8 cellular contexts compared by ENCODE assay signal in genomic region chr5:37379100-37379628, GRCh38. TPM values are rescaled to one million over a fixed set of nuclear protein-coding genes. Genes with fewer than 3 reads are reported as not detected.
DNase-seq lines count a peak whose midpoint lies in the region; ATAC-seq and TF ChIP-seq lines count a peak whose summit lies in the region.
"Not testable (repeated sequence)": the region's sequence is repeated elsewhere in the genome, so short reads cannot be mapped to it uniquely, and the experiment has no call there.

TSS of gene WDR70 (plus strand) at chr5:37379318. CDS start at chr5:37379368, 50 bp downstream.

- not testable (repeated sequence) for H4K20me1 ChIP-seq in Karpas-422 (ENCODE audit: insufficient read depth, low read depth, low read length); fibroblast of lung (ENCODE audit: control insufficient read depth, extremely low read depth, insufficient read depth, low read length)

- not testable (repeated sequence) for H3K4me1 ChIP-seq in Karpas-422 (ENCODE audit: low read length); fibroblast of lung (ENCODE audit: control insufficient read depth, extremely low read depth, insufficient read depth, low read length)

- peaks cover 13% of the 10 kb centered on the region for H3K36me3 Mint-ChIP-seq in activated T-helper 1 cell treated with anti-CD3 and anti-CD28 coated beads, Interleukin-12 subunit alpha, Interleukin-12 subunit beta, Interleukin-2, Interleukin-4 antibody, amounts not matched to agents 30 ng/mL and 10 ng/mL and 1 ng/mL, durations not matched to agents 14 hours and 24 hours and 36 hours (ENCODE audit: low read depth)
- H3K36me3 Mint-ChIP-seq in natural killer cell: not testable (repeated sequence)

- H3K4me3 ChIP-seq in Karpas-422 (ENCODE audit: low read length) (peak within 1 kb of the TSS; percentile 93), fibroblast of lung (replicated peaks in 1 of 4; ENCODE audit: control extremely low read depth in 1 of 4, insufficient read depth in 1 of 4, low read depth in 3 of 4, low read length in 4 of 4) (peak within 1 kb of the TSS; percentile 72 to 84 (median 80))

- intact Hi-C loops in activated T-helper 1 cell treated with anti-CD3 and anti-CD28 coated beads, Interleukin-12 subunit alpha, Interleukin-12 subunit beta, Interleukin-2, Interleukin-4 antibody, amounts not matched to agents 30 ng/mL and 10 ng/mL and 1 ng/mL, durations not matched to agents 14 hours and 24 hours and 36 hours (cut with micrococcal nuclease): loop anchor here (1.0 to 2.0 kb wide), 2 partner anchors 8 to 344 kb away; partner anchors contain the start of gene NUP155
- intact Hi-C loops in natural killer cell (cut with micrococcal nuclease): loop anchor here (10.0 kb wide), 1 partner anchor 1134 kb away; the partner anchor contains the start of gene NADK2

- H3K79me2 ChIP-seq in Karpas-422 (ENCODE audit: low read length): peaks cover 14% of the 10 kb centered on the region
- not testable (repeated sequence) for H3K79me2 ChIP-seq in fibroblast of lung (ENCODE audit: control insufficient read depth, insufficient read depth, low read length)

- TF ChIP-seq CTCF in fibroblast of lung (conservative IDR thresholded peaks at IDR 0.05 in 1 of 2, IDR thresholded peaks at IDR 0.05 in 1 of 2; ENCODE audit: low read depth in 1 of 2, low read length in 2 of 2): peak; percentile 44 to 60
- peak; percentile 36 for TF ChIP-seq CTCF in natural killer cell (IDR thresholded peaks at IDR 0.05)

- not testable (repeated sequence) for H3K9me3 Mint-ChIP-seq in activated T-helper 1 cell treated with anti-CD3 and anti-CD28 coated beads, Interleukin-12 subunit alpha, Interleukin-12 subunit beta, Interleukin-2, Interleukin-4 antibody, amounts not matched to agents 30 ng/mL and 10 ng/mL and 1 ng/mL, durations not matched to agents 14 hours and 24 hours and 36 hours; natural killer cell

- ATAC-seq in GM21825 (IDR thresholded peaks at IDR 0.05; ENCODE audit: unreplicated experiment) (peak; percentile 99), natural killer cell (peak; percentile 97 to 99 (median 98))

- not testable (repeated sequence) for H3K9me2 ChIP-seq in Karpas-422 (replicated peaks; ENCODE audit: insufficient read depth, low read length)

- not testable (repeated sequence) for H3K36me3 ChIP-seq in Karpas-422 (ENCODE audit: insufficient read depth, low read length); fibroblast of lung (ENCODE audit: control insufficient read depth, insufficient read depth, low read length)

- H3K9me3 ChIP-seq in Karpas-422 (ENCODE audit: low read length); fibroblast of lung (ENCODE audit: control insufficient read depth, insufficient read depth, low read depth, low read length): not testable (repeated sequence)

- H3K27ac ChIP-seq in Karpas-422 (ENCODE audit: low read length): not testable (repeated sequence)
- H3K27ac ChIP-seq in fibroblast of lung (ENCODE audit: insufficient read depth, low read length): peak within 1 kb of the TSS; percentile 57

- peak within 1 kb of the TSS; percentile 95 for H3K4me3 Mint-ChIP-seq in activated T-helper 1 cell treated with anti-CD3 and anti-CD28 coated beads, Interleukin-12 subunit alpha, Interleukin-12 subunit beta, Interleukin-2, Interleukin-4 antibody, amounts not matched to agents 30 ng/mL and 10 ng/mL and 1 ng/mL, durations not matched to agents 14 hours and 24 hours and 36 hours
- peak within 1 kb of the TSS; percentile 95 for H3K4me3 Mint-ChIP-seq in natural killer cell

- peak; percentile 92 for DNase-seq in Daoy (ENCODE audit: low read depth)
- DNase-seq in Karpas-422: peak; percentile 95
- DNase-seq in RPMI7951 (ENCODE audit: low read depth): peak; percentile 88
- DNase-seq in activated T-helper 1 cell treated with anti-CD3 and anti-CD28 coated beads, Interleukin-12 subunit alpha, Interleukin-12 subunit beta, Interleukin-2, Interleukin-4 antibody, amounts not matched to agents 30 ng/mL and 10 ng/mL and 1 ng/mL, durations not matched to agents 14 hours and 24 hours and 36 hours (ENCODE audit: low spot score): peak; percentile 77
- DNase-seq in fibroblast of lung (ENCODE audit: low read depth in 2 of 2): peak; percentile 92 to 93
- peak; percentile 67 for DNase-seq in natural killer cell
- peak; percentile 77 for DNase-seq in stimulated activated naive CD4-positive, alpha-beta T cell treated with Interleukin-2 at 50 U/mL for 16 hours (lab: John Stamatoyannopoulos, UW)

- H3K4me2 ChIP-seq in Karpas-422 (ENCODE audit: low read depth, low read length, poor library complexity, severe bottlenecking) (peak within 1 kb of the TSS; percentile 88), fibroblast of lung (ENCODE audit: extremely low read depth, insufficient read depth, low read length) (peak within 1 kb of the TSS; percentile 54)

- not testable (repeated sequence) for H3K27me3 Mint-ChIP-seq in activated T-helper 1 cell treated with anti-CD3 and anti-CD28 coated beads, Interleukin-12 subunit alpha, Interleukin-12 subunit beta, Interleukin-2, Interleukin-4 antibody, amounts not matched to agents 30 ng/mL and 10 ng/mL and 1 ng/mL, durations not matched to agents 14 hours and 24 hours and 36 hours (ENCODE audit: insufficient read depth); natural killer cell (ENCODE audit: low read depth in 2 of 2)

- H3K27me3 ChIP-seq in Karpas-422 (ENCODE audit: low read length); fibroblast of lung (ENCODE audit: control insufficient read depth, insufficient read depth, low read length): not testable (repeated sequence)

- H3K9ac ChIP-seq in Karpas-422 (ENCODE audit: low read length) (peak within 1 kb of the TSS; percentile 85), fibroblast of lung (ENCODE audit: insufficient read depth, low read length) (peak within 1 kb of the TSS; percentile 67)

- peak within 1 kb of the TSS; percentile 56; the same call in 1 of the 2 replicates for H2AFZ ChIP-seq in Karpas-422 (ENCODE audit: low read length)
- H2AFZ ChIP-seq in fibroblast of lung (ENCODE audit: low read length): peak within 1 kb of the TSS; percentile 80

- peak within 1 kb of the TSS; percentile 79 for H3K27ac Mint-ChIP-seq in activated T-helper 1 cell treated with anti-CD3 and anti-CD28 coated beads, Interleukin-12 subunit alpha, Interleukin-12 subunit beta, Interleukin-2, Interleukin-4 antibody, amounts not matched to agents 30 ng/mL and 10 ng/mL and 1 ng/mL, durations not matched to agents 14 hours and 24 hours and 36 hours
- H3K27ac Mint-ChIP-seq in natural killer cell: peak within 1 kb of the TSS; percentile 73 to 85

- peaks cover 14% of the 10 kb centered on the region for H3K4me1 Mint-ChIP-seq in activated T-helper 1 cell treated with anti-CD3 and anti-CD28 coated beads, Interleukin-12 subunit alpha, Interleukin-12 subunit beta, Interleukin-2, Interleukin-4 antibody, amounts not matched to agents 30 ng/mL and 10 ng/mL and 1 ng/mL, durations not matched to agents 14 hours and 24 hours and 36 hours (ENCODE audit: low read depth)
- H3K4me1 Mint-ChIP-seq in natural killer cell: not testable (repeated sequence)

RNA-seq across cellular contexts. Expression of gene WDR70, which starts in this region (rescaled TPM):
- 39.4 and 65.7 TPM in 2 replicates for total RNA-seq in Daoy (2014; rRNA removed; shearing (Covaris generic))
- total RNA-seq in Karpas-422 (2014; rRNA removed; shearing (Covaris generic); ENCODE audit: low replicate concordance): 29.4 and 35.6 TPM in 2 replicates
- total RNA-seq in RPMI7951 (2014; rRNA removed; shearing (Covaris generic)): 28.5 and 34.1 TPM in 2 replicates
- 42.0 and 46.3 TPM in 2 replicates for total RNA-seq in activated T-helper 1 cell treated with anti-CD3 and anti-CD28 coated beads, Interleukin-12 subunit alpha, Interleukin-12 subunit beta, Interleukin-2, Interleukin-4 antibody, amounts not matched to agents 30 ng/mL and 10 ng/mL and 1 ng/mL, durations not matched to agents 14 hours and 24 hours and 36 hours
- total RNA-seq in fibroblast of lung (34.0 and 37.5 TPM in 2 replicates), natural killer cell (10 to 100 TPM; 36.3 to 47.0 (median 41.3) TPM)
- polyA plus RNA-seq in fibroblast of lung: 27.6 and 31.4 TPM in 2 replicates
- 29.3 and 32.0 TPM in 2 replicates for polyA plus RNA-seq in fibroblast of lung (2012)
- 14.7 and 29.8 TPM in 2 replicates for polyA minus RNA-seq in fibroblast of lung (ENCODE audit: low replicate concordance)
